In the genomic region with DNA sequence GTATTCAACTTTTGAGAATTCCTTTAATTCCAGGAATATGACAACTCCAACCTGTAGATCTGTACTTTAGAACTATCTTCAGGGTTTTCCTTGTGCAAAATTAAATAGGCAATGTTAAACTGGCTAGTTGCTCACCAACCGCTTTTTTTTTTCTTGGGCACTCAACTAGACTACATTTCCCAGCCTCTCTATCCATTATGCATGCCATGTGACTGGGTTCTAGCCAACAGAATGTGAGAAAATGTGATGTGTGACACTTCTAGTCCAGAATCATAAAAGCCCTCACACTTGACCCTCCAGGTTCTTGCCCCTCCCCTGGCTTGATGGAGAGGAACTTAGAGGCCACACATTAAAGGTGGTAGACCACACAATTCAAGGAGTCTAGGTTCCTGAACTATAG, we compare ENCODE assay signal across 27 cellular contexts.
"Had no signal": no experiment of that assay in that cellular context is flagged by ENCODE, and none has a peak within 500 bp of the region (broad histone marks: within the 10 kb centered on the region; RNA-seq: fewer than 3 reads in every experiment).

No MANE protein-coding gene starts in this region.

- H3K9me3 ChIP-seq: left lung, lower lobe of right lung, ovary, right lobe of liver, uterus had no signal

- H3K4me1 ChIP-seq: left lung, lower lobe of right lung, right atrium auricular region, right lobe of liver, tibial nerve, uterus had no signal

- H3K36me3 Mint-ChIP-seq: immature natural killer cell; naive thymus-derived CD8-positive, alpha-beta T cell; stimulated activated memory B cell treated with anti-CD40 and anti-IgM and Interleukin-4, amounts not matched to agents 10 μg/mL and 1 μg/mL and 100 μg/mL, for 72 hours; type B pancreatic cell had no signal

- FAIRE-seq: islet of Langerhans, kidney had no signal

- H3K27me3 Mint-ChIP-seq: progenitor cell of endocrine pancreas; stimulated activated memory B cell treated with anti-CD40 and anti-IgM and Interleukin-4, amounts not matched to agents 10 μg/mL and 1 μg/mL and 100 μg/mL, for 72 hours; type B pancreatic cell had no signal

- H3K4me3 Mint-ChIP-seq: immature natural killer cell; naive thymus-derived CD8-positive, alpha-beta T cell; nephron; neural crest cell; stimulated activated memory B cell treated with anti-CD40 and anti-IgM and Interleukin-4, amounts not matched to agents 10 μg/mL and 1 μg/mL and 100 μg/mL, for 72 hours; stimulated activated naive CD8-positive, alpha-beta T cell treated with anti-CD3 and anti-CD28 coated beads, Interleukin-15, amount 100 ng/mL, for 72 hours; type B pancreatic cell had no signal

- ATAC-seq: left colon, left lung, lower lobe of right lung, right lobe of liver had no signal

- H3K9me3 Mint-ChIP-seq: nephron; stimulated activated memory B cell treated with anti-CD40 and anti-IgM and Interleukin-4, amounts not matched to agents 10 μg/mL and 1 μg/mL and 100 μg/mL, for 72 hours; stimulated activated naive CD8-positive, alpha-beta T cell treated with anti-CD3 and anti-CD28 coated beads, Interleukin-15, amount 100 ng/mL, for 72 hours had no signal

- H3K27ac ChIP-seq: left lung, lower lobe of right lung, ovary, right atrium auricular region, right lobe of liver, tibial nerve, uterus had no signal

- DNase-seq: immature natural killer cell; kidney; left colon; left lung; lower lobe of right lung; mammary epithelial cell; mesenchymal stem cell; naive thymus-derived CD8-positive, alpha-beta T cell; ovary; right lobe of liver; stimulated activated CD4-positive, alpha-beta T cell treated with anti-CD3 and anti-CD28 coated beads, Interleukin-1b, Interleukin-23, amount 100 ng/mL, for 48 hours; stimulated activated CD4-positive, alpha-beta T cell treated with anti-CD3 and anti-CD28 coated beads, Interleukin-2, amount 100 ng/mL, for 48 hours; stimulated activated CD4-positive, alpha-beta T cell treated with anti-CD3 and anti-CD28 coated beads, Interleukin-4, amount 100 ng/mL, for 4 hours; stimulated activated CD8-positive, alpha-beta memory T cell treated with anti-CD3 and anti-CD28 coated beads, Interleukin-4, amount 100 ng/mL, for 48 hours; stimulated activated naive CD4-positive, alpha-beta T cell treated with Interleukin-2 at 50 U/mL for 16 hours; substantia nigra; uterus had no signal

- H3K27me3 ChIP-seq: left lung, ovary, right atrium auricular region, right lobe of liver, tibial nerve, uterus had no signal

- H3K36me3 ChIP-seq: left lung, lower lobe of right lung, ovary, right atrium auricular region, right lobe of liver, tibial nerve, uterus had no signal

- H3K4me3 ChIP-seq: left lung, lower lobe of right lung, ovary, right atrium auricular region, right lobe of liver, smooth muscle cell, tibial nerve, uterus had no signal

- H3K4me1 Mint-ChIP-seq: immature natural killer cell, nephron had no signal

- H3K27ac Mint-ChIP-seq: immature natural killer cell; nephron; progenitor cell of endocrine pancreas; stimulated activated memory B cell treated with anti-CD40 and anti-IgM and Interleukin-4, amounts not matched to agents 10 μg/mL and 1 μg/mL and 100 μg/mL, for 72 hours; stimulated activated naive CD8-positive, alpha-beta T cell treated with anti-CD3 and anti-CD28 coated beads, Interleukin-15, amount 100 ng/mL, for 72 hours; type B pancreatic cell had no signal
